In the genomic region with DNA sequence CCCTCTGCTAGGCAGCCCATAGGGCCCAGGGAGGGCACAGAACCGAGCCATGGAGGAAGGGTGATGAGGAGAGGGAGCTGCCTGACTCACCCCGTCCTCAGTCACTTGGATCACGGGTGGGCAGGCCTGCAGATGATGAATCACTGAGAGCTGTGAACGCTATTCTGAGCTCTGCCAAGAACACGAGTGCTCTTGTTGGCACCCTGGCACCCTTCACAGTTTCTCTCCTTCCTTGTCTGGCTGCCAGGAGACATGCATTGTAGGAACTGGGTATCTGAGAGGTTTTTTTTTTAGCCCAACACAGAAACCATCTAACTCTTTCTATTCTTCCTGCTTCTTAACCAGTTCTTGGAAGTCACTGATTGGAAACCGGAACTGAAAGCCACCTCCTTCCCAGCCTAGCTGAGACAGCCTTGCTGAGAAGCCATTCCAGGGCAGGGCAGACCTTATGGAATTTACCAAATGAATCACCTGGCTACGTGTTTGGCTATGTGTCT, we compare ENCODE assay signal across 1 cellular context.
TF ChIP-seq lines count a peak whose summit lies in the region.

No MANE protein-coding gene starts in this region.

TF ChIP-seq in HCT116, 20 proteins besides CTCF, POLR2A, EP300 and RAD21 (continued from another document):
- TF ChIP-seq, protein P1, sequence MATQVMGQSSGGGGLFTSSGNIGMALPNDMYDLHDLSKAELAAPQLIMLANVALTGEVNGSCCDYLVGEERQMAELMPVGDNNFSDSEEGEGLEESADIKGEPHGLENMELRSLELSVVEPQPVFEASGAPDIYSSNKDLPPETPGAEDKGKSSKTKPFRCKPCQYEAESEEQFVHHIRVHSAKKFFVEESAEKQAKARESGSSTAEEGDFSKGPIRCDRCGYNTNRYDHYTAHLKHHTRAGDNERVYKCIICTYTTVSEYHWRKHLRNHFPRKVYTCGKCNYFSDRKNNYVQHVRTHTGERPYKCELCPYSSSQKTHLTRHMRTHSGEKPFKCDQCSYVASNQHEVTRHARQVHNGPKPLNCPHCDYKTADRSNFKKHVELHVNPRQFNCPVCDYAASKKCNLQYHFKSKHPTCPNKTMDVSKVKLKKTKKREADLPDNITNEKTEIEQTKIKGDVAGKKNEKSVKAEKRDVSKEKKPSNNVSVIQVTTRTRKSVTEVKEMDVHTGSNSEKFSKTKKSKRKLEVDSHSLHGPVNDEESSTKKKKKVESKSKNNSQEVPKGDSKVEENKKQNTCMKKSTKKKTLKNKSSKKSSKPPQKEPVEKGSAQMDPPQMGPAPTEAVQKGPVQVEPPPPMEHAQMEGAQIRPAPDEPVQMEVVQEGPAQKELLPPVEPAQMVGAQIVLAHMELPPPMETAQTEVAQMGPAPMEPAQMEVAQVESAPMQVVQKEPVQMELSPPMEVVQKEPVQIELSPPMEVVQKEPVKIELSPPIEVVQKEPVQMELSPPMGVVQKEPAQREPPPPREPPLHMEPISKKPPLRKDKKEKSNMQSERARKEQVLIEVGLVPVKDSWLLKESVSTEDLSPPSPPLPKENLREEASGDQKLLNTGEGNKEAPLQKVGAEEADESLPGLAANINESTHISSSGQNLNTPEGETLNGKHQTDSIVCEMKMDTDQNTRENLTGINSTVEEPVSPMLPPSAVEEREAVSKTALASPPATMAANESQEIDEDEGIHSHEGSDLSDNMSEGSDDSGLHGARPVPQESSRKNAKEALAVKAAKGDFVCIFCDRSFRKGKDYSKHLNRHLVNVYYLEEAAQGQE (IDR thresholded peaks at IDR 0.05; ENCODE audit: low read depth), result no peak
- TF ChIP-seq, protein P2, sequence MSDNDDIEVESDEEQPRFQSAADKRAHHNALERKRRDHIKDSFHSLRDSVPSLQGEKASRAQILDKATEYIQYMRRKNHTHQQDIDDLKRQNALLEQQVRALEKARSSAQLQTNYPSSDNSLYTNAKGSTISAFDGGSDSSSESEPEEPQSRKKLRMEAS (IDR thresholded peaks at IDR 0.05), result peak; percentile 15; the same call in 1 of the 2 replicates
